In genomic region chrX:76148011-76148665, GRCh38 we compare ENCODE assay signal across 8 cellular contexts. TPM values are rescaled to one million over a fixed set of nuclear protein-coding genes. Genes with fewer than 3 reads are reported as not detected.
A peak's percentile ranks its signal among the peaks of the same experiment; 100 is the strongest.
DNase-seq lines count a peak whose midpoint lies in the region; ATAC-seq and TF ChIP-seq lines count a peak whose summit lies in the region.

No MANE protein-coding gene starts in this region.

- H3K4me1 ChIP-seq in NT2/D1 (ENCODE audit: insufficient read depth, insufficient read length) (no peaks in the 10 kb centered on the region), colonic mucosa (no peaks in the 10 kb centered on the region)

- ATAC-seq in naive thymus-derived CD8-positive, alpha-beta T cell, result no peak
- ATAC-seq in esophagus mucosa, result no peak
- no peak for ATAC-seq in HG02610 (IDR thresholded peaks at IDR 0.05; ENCODE audit: unreplicated experiment)

- H3K4me3 ChIP-seq in NT2/D1 (ENCODE audit: insufficient read length, low read depth) (no peak overlapping the region), colonic mucosa (no peak overlapping the region)

- no peak for TF ChIP-seq CTCF in colonic mucosa (IDR thresholded peaks at IDR 0.05)

- POLR2A ChIA-PET in naive thymus-derived CD8-positive, alpha-beta T cell (lab: Charles Lee), result interaction anchor here (1.0 to 2.6 kb wide), 3 partner anchors 25 to 1534 kb away, joined by 4 to 14 read pairs (median 5); partner anchors contain the start of genes PBDC1 and RLIM

- no peaks in the 10 kb centered on the region for H3K9me3 Mint-ChIP-seq in naive thymus-derived CD8-positive, alpha-beta T cell

- H3K4me3 Mint-ChIP-seq in naive thymus-derived CD8-positive, alpha-beta T cell, result peak overlapping the region; percentile 74 to 87 (median 84)

- no peaks in the 10 kb centered on the region for H3K36me3 Mint-ChIP-seq in naive thymus-derived CD8-positive, alpha-beta T cell

- H3K27me3 ChIP-seq in NT2/D1 (ENCODE audit: insufficient read depth, insufficient read length) (no peaks in the 10 kb centered on the region), colonic mucosa (no peaks in the 10 kb centered on the region)

- DNase-seq in EL, result peak; percentile 38
- no peak for DNase-seq in NT2/D1 (ENCODE audit: low read depth, low spot score)
- DNase-seq in colonic mucosa, result peak; percentile 22
- peak in 2 of 10 donors; percentile 3 to 4 for DNase-seq in naive thymus-derived CD8-positive, alpha-beta T cell
- no peak for DNase-seq in NCI-H146 treated with DMSO at 0.1 percent for 48 hours (lab: John Stamatoyannopoulos, UW; ENCODE audit: unreplicated experiment)
- DNase-seq in HuH-7 (ENCODE audit: low spot score), result no peak

- peaks cover 7 to 22% (median 16%) of the 10 kb centered on the region in 4 donors for H3K4me1 Mint-ChIP-seq in naive thymus-derived CD8-positive, alpha-beta T cell

- H3K27ac ChIP-seq in colonic mucosa, result peak overlapping the region; percentile 80

- H3K27ac Mint-ChIP-seq in naive thymus-derived CD8-positive, alpha-beta T cell, result peak overlapping the region; percentile 90 to 100 (median 98)

- intact Hi-C loops in colonic mucosa (cut with DNase I), result no loop called here

- no peaks in the 10 kb centered on the region for H3K9me3 ChIP-seq in NT2/D1 (ENCODE audit: insufficient read depth, low read length)
- H3K9me3 ChIP-seq in colonic mucosa, result no peaks in the 10 kb centered on the region

- no peaks in the 10 kb centered on the region for H3K27me3 Mint-ChIP-seq in naive thymus-derived CD8-positive, alpha-beta T cell

- no peaks in the 10 kb centered on the region for H3K36me3 ChIP-seq in NT2/D1 (ENCODE audit: insufficient read depth, insufficient read length, low read length)
- no peaks in the 10 kb centered on the region for H3K36me3 ChIP-seq in colonic mucosa

- H3K9ac ChIP-seq in NT2/D1 (ENCODE audit: insufficient read length, low read depth) (peak overlapping the region; percentile 61), colonic mucosa (ENCODE audit: low read depth in 2 of 2, low read length in 2 of 2) (peak overlapping the region; percentile 35 to 82)

RNA-seq across cellular contexts. Expression of gene PBDC1, which starts 24.7 kb away (rescaled TPM):
- 10 to 100 TPM; 36.2 to 43.0 TPM for total RNA-seq in colonic mucosa
- total RNA-seq in naive thymus-derived CD8-positive, alpha-beta T cell, result 10 to 100 TPM; 23.9 to 26.3 TPM
- polyA plus RNA-seq in naive thymus-derived CD8-positive, alpha-beta T cell, result 10 to 100 TPM; 31.6 to 54.1 (median 36.9) TPM
- total RNA-seq in esophagus mucosa, result 23.3 TPM

Comparison
In these comparisons a context has a peak if more than half of its experiments do, and no peak if none do; other contexts are left out.
1. DNase-seq: peak in EL (single experiment) and colonic mucosa (single experiment); none in NT2/D1 (single experiment), NCI-H146 treated with DMSO at 0.1 percent for 48 hours (single experiment) and HuH-7 (single experiment).